Comparison of ENCODE assay signal across 1 cellular context in genomic region chr12:103930787-103931536, GRCh38.
TF ChIP-seq lines count a peak whose summit lies in the region.

No MANE protein-coding gene starts in this region.

TF ChIP-seq in HEK293, 187 proteins besides CTCF, POLR2A, EP300 and RAD21 (continued from another document):
- TF ChIP-seq ZNF449 (tag by site-specific recombination; IDR thresholded peaks at IDR 0.05) = no peak
- TF ChIP-seq ZBTB26 (tag by site-specific recombination; optimal IDR thresholded peaks at IDR 0.05) = peak; percentile 0
- TF ChIP-seq ZFP37 (tag by site-specific recombination; IDR thresholded peaks at IDR 0.05) = 0 out of 2 replicates have a peak, but pooled peaks have one; percentile 13
- TF ChIP-seq HOXD13 (CRISPR knock-in tag; IDR thresholded peaks at IDR 0.05; ENCODE audit: borderline replicate concordance) = no peak
- peak; percentile 6; the same call in 1 of the 2 replicates for TF ChIP-seq ZNF335 (tag by site-specific recombination; conservative IDR thresholded peaks at IDR 0.05)
- TF ChIP-seq ZFP69B (tag by site-specific recombination; IDR thresholded peaks at IDR 0.05) = no peak
- no peak for TF ChIP-seq PATZ1 (tag by site-specific recombination; IDR thresholded peaks at IDR 0.05)
- peak; percentile 83; the same call in 1 of the 2 replicates for TF ChIP-seq SCRT1 (tag by site-specific recombination; IDR thresholded peaks at IDR 0.05; ENCODE audit: borderline replicate concordance)
- no peak for TF ChIP-seq ZBTB10 (tag by site-specific recombination; IDR thresholded peaks at IDR 0.05)
- TF ChIP-seq ZFHX2 (tag by site-specific recombination; conservative IDR thresholded peaks at IDR 0.05) = 0 out of 2 replicates have a peak, but pooled peaks have one; percentile 33
- peak; percentile 5; the same call in 1 of the 2 replicates for TF ChIP-seq ZNF423 (tag by site-specific recombination; IDR thresholded peaks at IDR 0.05)
